11 cellular contexts compared by ENCODE assay signal in genomic region chr6:42403415-42403814, GRCh38. TPM values are rescaled to one million over a fixed set of nuclear protein-coding genes. Genes with fewer than 3 reads are reported as not detected.
DNase-seq lines count a peak whose midpoint lies in the region; ATAC-seq and TF ChIP-seq lines count a peak whose summit lies in the region.
"Had no signal": no experiment of that assay in that cellular context is flagged by ENCODE, and none has a peak within 500 bp of the region (broad histone marks: within the 10 kb centered on the region; RNA-seq: fewer than 3 reads in every experiment).

No MANE protein-coding gene starts in this region.

- H3K27me3 Mint-ChIP-seq in naive thymus-derived CD4-positive, alpha-beta T cell = no peaks in the 10 kb centered on the region
- H3K27me3 Mint-ChIP-seq in activated CD8-positive, alpha-beta T cell treated with anti-CD3 and anti-CD28 coated beads for 36 hours = no peaks in the 10 kb centered on the region

- H3K4me3 ChIP-seq in Peyer's patch (peak overlapping the region in 2 of 4 donors; percentile 1 to 10), epithelial cell of esophagus (ENCODE audit: low read length) (peak overlapping the region; percentile 7)
- H3K4me3 ChIP-seq in naive thymus-derived CD4-positive, alpha-beta T cell (ENCODE audit: low read length) = no peak overlapping the region

- H3K36me3 ChIP-seq in Peyer's patch = no peaks in the 10 kb centered on the region
- no peaks in the 10 kb centered on the region for H3K36me3 ChIP-seq in naive thymus-derived CD4-positive, alpha-beta T cell (ENCODE audit: control insufficient read depth in 2 of 3, insufficient read depth in 3 of 3, low read length in 3 of 3)

- peak overlapping the region in 3 of 4 donors; percentile 65 to 77 (median 68) for H3K27ac ChIP-seq in Peyer's patch
- no peak overlapping the region for H3K27ac ChIP-seq in naive thymus-derived CD4-positive, alpha-beta T cell (ENCODE audit: low read depth, low read length)

- TF ChIP-seq CTCF in Peyer's patch (IDR thresholded peaks at IDR 0.05) = peak in 2 of 6 experiments; percentile 26 to 27
- TF ChIP-seq CTCF in epithelial cell of esophagus (IDR thresholded peaks at IDR 0.05; ENCODE audit: insufficient read depth, low read depth, low read length, missing control alignments) = peak; percentile 43
- TF ChIP-seq CTCF in activated CD8-positive, alpha-beta T cell treated with anti-CD3 and anti-CD28 coated beads for 36 hours (IDR thresholded peaks at IDR 0.05) = no peak

- H3K36me3 Mint-ChIP-seq in naive thymus-derived CD4-positive, alpha-beta T cell = peaks cover 0 to 22% (median 4%) of the 10 kb centered on the region in 5 donors
- no peaks in the 10 kb centered on the region for H3K36me3 Mint-ChIP-seq in activated CD8-positive, alpha-beta T cell treated with anti-CD3 and anti-CD28 coated beads for 36 hours (ENCODE audit: low read depth)

- H3K27me3 ChIP-seq in Peyer's patch = no peaks in the 10 kb centered on the region
- H3K27me3 ChIP-seq in naive thymus-derived CD4-positive, alpha-beta T cell (ENCODE audit: control insufficient read depth in 2 of 2, insufficient read depth in 2 of 2, low read length in 2 of 2) = no peaks in the 10 kb centered on the region

- TF ChIP-seq POLR2A in Peyer's patch (IDR thresholded peaks at IDR 0.05) = no peak

- POLR2A ChIA-PET in naive thymus-derived CD4-positive, alpha-beta T cell (lab: Charles Lee) = interaction anchor here (0.8 to 9.8 kb wide), 2 partner anchors 12 to 13 kb away, joined by 3 to 75 read pairs; no protein-coding TSS in a partner anchor
- POLR2A ChIA-PET in activated CD8-positive, alpha-beta T cell treated with anti-CD3 and anti-CD28 coated beads for 36 hours (lab: Charles Lee) = interaction anchor here (0.5 to 6.6 kb wide), 6 partner anchors 11 to 209 kb away, joined by 3 to 77 read pairs (median 4); no protein-coding TSS in a partner anchor

- intact Hi-C loops in naive thymus-derived CD4-positive, alpha-beta T cell (cut with micrococcal nuclease) = loop anchor here in 1 of 2 donors (5.0 kb wide), 1 partner anchor 36 kb away; no protein-coding TSS in a partner anchor
- intact Hi-C loops in activated CD8-positive, alpha-beta T cell treated with anti-CD3 and anti-CD28 coated beads for 36 hours (cut with micrococcal nuclease) = no loop called here

- H3K9me3 ChIP-seq in Peyer's patch = no peaks in the 10 kb centered on the region
- no peaks in the 10 kb centered on the region for H3K9me3 ChIP-seq in naive thymus-derived CD4-positive, alpha-beta T cell (ENCODE audit: control insufficient read depth in 2 of 3, low read length in 3 of 3)

- CTCF ChIA-PET in naive thymus-derived CD4-positive, alpha-beta T cell (lab: Charles Lee) = interaction anchor here (1.5 to 2.2 kb wide), 3 partner anchors 8 to 13 kb away, joined by 3 to 7 read pairs (median 6); no protein-coding TSS in a partner anchor
- CTCF ChIA-PET in activated CD8-positive, alpha-beta T cell treated with anti-CD3 and anti-CD28 coated beads for 36 hours (lab: Charles Lee) = interaction anchor here (1.0 to 3.6 kb wide), 10 partner anchors 13 to 189 kb away, joined by 3 to 15 read pairs (median 4); no protein-coding TSS in a partner anchor

- ATAC-seq in naive thymus-derived CD4-positive, alpha-beta T cell = no peak
- no peak for ATAC-seq in activated CD8-positive, alpha-beta T cell treated with anti-CD3 and anti-CD28 coated beads for 36 hours
- ATAC-seq in HG02588 (IDR thresholded peaks at IDR 0.05; ENCODE audit: unreplicated experiment) (no peak), HG03521 (IDR thresholded peaks at IDR 0.05; ENCODE audit: unreplicated experiment) (no peak), HG03460 (IDR thresholded peaks at IDR 0.05; ENCODE audit: unreplicated experiment) (no peak)
- ATAC-seq: right cardiac atrium had no signal

- peaks cover 56 to 95% (median 87%) of the 10 kb centered on the region in 7 donors for H3K4me1 Mint-ChIP-seq in naive thymus-derived CD4-positive, alpha-beta T cell
- peaks cover 70% of the 10 kb centered on the region for H3K4me1 Mint-ChIP-seq in activated CD8-positive, alpha-beta T cell treated with anti-CD3 and anti-CD28 coated beads for 36 hours (ENCODE audit: low read depth)

- H3K4me1 ChIP-seq in Peyer's patch = peaks cover 0 to 51% (median 5%) of the 10 kb centered on the region in 4 donors
- peaks cover 29 to 58% of the 10 kb centered on the region in 2 donors for H3K4me1 ChIP-seq in naive thymus-derived CD4-positive, alpha-beta T cell (ENCODE audit: control insufficient read depth in 2 of 2, insufficient read depth in 2 of 2, low read length in 2 of 2)

- DNase-seq in ELR (ENCODE audit: low read depth) (peak; percentile 54), Peyer's patch (peak in 2 of 3 donors; percentile 66 to 83), epithelial cell of esophagus (ENCODE audit: low read depth) (peak; percentile 91)
- no peak for DNase-seq in naive thymus-derived CD4-positive, alpha-beta T cell
- no peak for DNase-seq in activated CD8-positive, alpha-beta T cell treated with anti-CD3 and anti-CD28 coated beads for 36 hours
- DNase-seq: NCI-H1105 treated with DMSO at 0.1 percent for 48 hours, NCI-H82, right cardiac atrium had no signal

- H3K27ac Mint-ChIP-seq in naive thymus-derived CD4-positive, alpha-beta T cell = peak overlapping the region in 6 of 9 donors; percentile 41 to 89 (median 62)
- H3K27ac Mint-ChIP-seq in activated CD8-positive, alpha-beta T cell treated with anti-CD3 and anti-CD28 coated beads for 36 hours = no peak overlapping the region

- H3K4me3 Mint-ChIP-seq in naive thymus-derived CD4-positive, alpha-beta T cell = peak overlapping the region in 3 of 10 donors; percentile 29 to 69 (median 49)
- H3K4me3 Mint-ChIP-seq in activated CD8-positive, alpha-beta T cell treated with anti-CD3 and anti-CD28 coated beads for 36 hours = no peak overlapping the region

- no peaks in the 10 kb centered on the region for H3K9me3 Mint-ChIP-seq in naive thymus-derived CD4-positive, alpha-beta T cell
- no peaks in the 10 kb centered on the region for H3K9me3 Mint-ChIP-seq in activated CD8-positive, alpha-beta T cell treated with anti-CD3 and anti-CD28 coated beads for 36 hours

RNA-seq across cellular contexts. Expression of gene TRERF1, which starts 48.3 kb away (rescaled TPM):
- 10 to 100 TPM in 1 of 4 donors, 1 to 10 TPM in 3; 4.6 to 28.1 (median 8.5) TPM for total RNA-seq in Peyer's patch
- total RNA-seq in naive thymus-derived CD4-positive, alpha-beta T cell = 10 to 100 TPM; 20.7 to 32.4 (median 27.1) TPM
- 1 to 10 TPM; 4.8 to 7.5 TPM for polyA plus RNA-seq in naive thymus-derived CD4-positive, alpha-beta T cell
- 1 to 10 TPM; 6.5 to 6.9 TPM for total RNA-seq in activated CD8-positive, alpha-beta T cell treated with anti-CD3 and anti-CD28 coated beads for 36 hours

Comparison
In these comparisons a context has a peak if more than half of its experiments do, and no peak if none do; other contexts are left out.
1. DNase-seq: peak in ELR (single experiment), Peyer's patch (2 of 3) and epithelial cell of esophagus (single experiment); none in naive thymus-derived CD4-positive, alpha-beta T cell (0 of 9) and activated CD8-positive, alpha-beta T cell treated with anti-CD3 and anti-CD28 coated beads for 36 hours (single experiment).